20 cellular contexts compared by ENCODE assay signal in genomic region chr3:157335198-157335597, GRCh38.
A peak's percentile ranks its signal among the peaks of the same experiment; 100 is the strongest.
DNase-seq lines count a peak whose midpoint lies in the region; ATAC-seq and TF ChIP-seq lines count a peak whose summit lies in the region.
"Had no signal": no experiment of that assay in that cellular context is flagged by ENCODE, and none has a peak within 500 bp of the region (broad histone marks: within the 10 kb centered on the region; RNA-seq: fewer than 3 reads in every experiment).

No MANE protein-coding gene starts in this region.

- peaks cover 48% of the 10 kb centered on the region for H3K4me1 Mint-ChIP-seq in neural crest cell
- H3K4me1 Mint-ChIP-seq: activated CD4-positive, alpha-beta T cell treated with anti-CD3 and anti-CD28 coated beads, Interleukin-2, amount 10 ng/mL, durations not matched to agents 7 days and 5 days; activated CD8-positive, alpha-beta memory T cell treated with anti-CD3 and anti-CD28 coated beads, Interleukin-2, amount 10 ng/mL, durations not matched to agents 7 days and 5 days; central memory CD8-positive, alpha-beta T cell; naive B cell had no signal

- H3K9me3 ChIP-seq in GM23248 (ENCODE audit: low read depth) (no peaks in the 10 kb centered on the region), SJSA1 (replicated peaks) (no peaks in the 10 kb centered on the region)
- H3K9me3 ChIP-seq: BE2C had no signal

- no peaks in the 10 kb centered on the region for H3K9me2 ChIP-seq in GM23248 (ENCODE audit: insufficient read depth)

- H3K36me3 Mint-ChIP-seq in neural crest cell (ENCODE audit: low read depth), result peaks cover 2% of the 10 kb centered on the region
- H3K36me3 Mint-ChIP-seq: activated CD8-positive, alpha-beta memory T cell treated with anti-CD3 and anti-CD28 coated beads, Interleukin-2, amount 10 ng/mL, durations not matched to agents 7 days and 5 days; naive B cell had no signal

- peak overlapping the region; percentile 95 for H3K27ac Mint-ChIP-seq in neural crest cell (ENCODE audit: unreplicated experiment)
- H3K27ac Mint-ChIP-seq: activated CD4-positive, alpha-beta T cell treated with anti-CD3 and anti-CD28 coated beads, Interleukin-2, amount 10 ng/mL, durations not matched to agents 7 days and 5 days; activated CD8-positive, alpha-beta memory T cell treated with anti-CD3 and anti-CD28 coated beads, Interleukin-2, amount 10 ng/mL, durations not matched to agents 7 days and 5 days; naive B cell had no signal

- no peak for ATAC-seq in HG02970 (IDR thresholded peaks at IDR 0.05; ENCODE audit: low FRiP score, unreplicated experiment)
- ATAC-seq: activated CD8-positive, alpha-beta memory T cell treated with anti-CD3 and anti-CD28 coated beads, Interleukin-2, amount 10 ng/mL, durations not matched to agents 7 days and 5 days; K562 had no signal

- no peaks in the 10 kb centered on the region for H4K20me1 ChIP-seq in GM23248 (ENCODE audit: insufficient read depth)

- peak overlapping the region; percentile 12 for H3K4me3 Mint-ChIP-seq in neural crest cell
- H3K4me3 Mint-ChIP-seq: activated CD4-positive, alpha-beta T cell treated with anti-CD3 and anti-CD28 coated beads, Interleukin-2, amount 10 ng/mL, durations not matched to agents 7 days and 5 days; activated CD8-positive, alpha-beta memory T cell treated with anti-CD3 and anti-CD28 coated beads, Interleukin-2, amount 10 ng/mL, durations not matched to agents 7 days and 5 days; central memory CD8-positive, alpha-beta T cell; naive B cell had no signal

- peaks cover 29% of the 10 kb centered on the region for H3F3A ChIP-seq in GM23248 (ENCODE audit: insufficient read depth)

- no peak for TF ChIP-seq CTCF in fibroblast of pulmonary artery (IDR thresholded peaks at IDR 0.05; ENCODE audit: low read length, missing control alignments)
- no peak for TF ChIP-seq CTCF in neural crest cell (conservative IDR thresholded peaks at IDR 0.05)

- no peaks in the 10 kb centered on the region for H3K79me2 ChIP-seq in GM23248 (ENCODE audit: insufficient read depth)

- DNase-seq in GM23248, result no peak
- DNase-seq in SJSA1 (ENCODE audit: low read depth in 1 of 2, low spot score in 2 of 2), result no peak
- DNase-seq in fibroblast of pulmonary artery (ENCODE audit: low read depth), result peak; percentile 54
- no peak for DNase-seq in neural crest cell (ENCODE audit: low read depth, low spot score)
- DNase-seq in DMS79 treated with DMSO at 0.1 percent for 48 hours (lab: John Stamatoyannopoulos, UW), result no peak
- no peak for DNase-seq in pons (ENCODE audit: low spot score)
- DNase-seq in SW 1271 (lab: John Stamatoyannopoulos, UW), result no peak
- DNase-seq: activated CD4-positive, alpha-beta T cell treated with anti-CD3 and anti-CD28 coated beads, Interleukin-2, amount 10 ng/mL, durations not matched to agents 7 days and 5 days; activated CD8-positive, alpha-beta memory T cell treated with anti-CD3 and anti-CD28 coated beads, Interleukin-2, amount 10 ng/mL, durations not matched to agents 7 days and 5 days; activated naive CD4-positive, alpha-beta T cell treated with anti-CD3 and anti-CD28 coated beads, Interleukin-2, amount 50 U/mL, for 16 hours; BE2C; GOT3; kidney; MV-4-11; naive B cell; NCI-H748 treated with DMSO at 0.1 percent for 48 hours had no signal

- H3K27me3 ChIP-seq in GM23248 (replicated peaks; ENCODE audit: insufficient read depth), result no peaks in the 10 kb centered on the region
- no peaks in the 10 kb centered on the region for H3K27me3 ChIP-seq in SJSA1 (replicated peaks)
- H3K27me3 ChIP-seq: BE2C, dorsolateral prefrontal cortex had no signal

- H3K4me1 ChIP-seq in GM23248 (ENCODE audit: insufficient read depth) (peaks cover 34% of the 10 kb centered on the region), SJSA1 (replicated peaks) (peaks cover 40% of the 10 kb centered on the region)
- H3K4me1 ChIP-seq: BE2C had no signal

- no peak overlapping the region for H2AFZ ChIP-seq in GM23248

- H3K4me3 ChIP-seq in GM23248 (no peak overlapping the region), SJSA1 (no peak overlapping the region), fibroblast of pulmonary artery (replicated peaks; ENCODE audit: low read depth, low read length) (no peak overlapping the region)
- H3K4me3 ChIP-seq: K562 had no signal

- H3K27me3 Mint-ChIP-seq in neural crest cell (ENCODE audit: low read depth), result no peaks in the 10 kb centered on the region
- H3K27me3 Mint-ChIP-seq: activated CD4-positive, alpha-beta T cell treated with anti-CD3 and anti-CD28 coated beads, Interleukin-2, amount 10 ng/mL, durations not matched to agents 7 days and 5 days; activated CD8-positive, alpha-beta memory T cell treated with anti-CD3 and anti-CD28 coated beads, Interleukin-2, amount 10 ng/mL, durations not matched to agents 7 days and 5 days; central memory CD8-positive, alpha-beta T cell; naive B cell had no signal

- WGBS in GM23248 (ENCODE audit: low coverage in 1 of 2, low lambda C conversion rate in 2 of 2, missing lambda C conversion rate in 2 of 2), 2 experiments, result 96% methylated on average over 2 of the region's 2 CpGs

- peaks cover 2% of the 10 kb centered on the region for H3K9me3 Mint-ChIP-seq in neural crest cell
- H3K9me3 Mint-ChIP-seq: activated CD4-positive, alpha-beta T cell treated with anti-CD3 and anti-CD28 coated beads, Interleukin-2, amount 10 ng/mL, durations not matched to agents 7 days and 5 days; central memory CD8-positive, alpha-beta T cell had no signal

- H3K9ac ChIP-seq in GM23248, result no peak overlapping the region

- H3K27ac ChIP-seq in GM23248 (no peak overlapping the region), SJSA1 (peak overlapping the region; percentile 72)

- peak overlapping the region; percentile 4 for H3K4me2 ChIP-seq in GM23248 (ENCODE audit: unreplicated experiment)

- H3K36me3 ChIP-seq in GM23248 (ENCODE audit: low read depth) (no peaks in the 10 kb centered on the region), SJSA1 (no peaks in the 10 kb centered on the region)
- H3K36me3 ChIP-seq: BE2C had no signal

- in situ Hi-C loops in GM23248 (cut with MboI), result no loop called here
